Comparison of ENCODE assay signal across 11 cellular contexts in the genomic region with DNA sequence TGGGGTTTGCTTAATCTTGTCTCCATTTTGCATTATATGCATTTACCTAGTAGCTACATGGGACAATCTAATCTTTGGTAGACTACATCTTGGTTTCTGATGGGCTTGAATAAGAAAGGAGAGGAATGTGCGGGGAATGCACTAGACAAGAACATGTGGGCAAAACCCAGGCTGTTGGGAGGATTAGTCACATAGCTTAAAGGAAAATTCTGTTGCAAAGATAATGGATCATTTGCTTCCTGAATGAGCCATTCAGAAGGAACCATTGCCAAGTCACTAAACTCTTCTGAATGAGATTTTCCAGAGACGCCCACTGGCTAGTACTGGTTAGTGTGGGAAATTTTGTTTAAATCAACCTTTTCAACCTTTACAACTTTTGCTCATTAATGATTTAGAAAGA.
DNase-seq lines count a peak whose midpoint lies in the region; ATAC-seq and TF ChIP-seq lines count a peak whose summit lies in the region.
"Had no signal": no experiment of that assay in that cellular context is flagged by ENCODE, and none has a peak within 500 bp of the region (broad histone marks: within the 10 kb centered on the region; RNA-seq: fewer than 3 reads in every experiment).

No MANE protein-coding gene starts in this region.

- no peaks in the 10 kb centered on the region for H3K36me3 Mint-ChIP-seq in nephron progenitor cell (ENCODE audit: low read depth)
- H3K36me3 Mint-ChIP-seq: stimulated activated effector memory CD8-positive, alpha-beta T cell treated with anti-CD3 and anti-CD28 coated beads, Interleukin-12 subunit alpha, Interleukin-12 subunit beta, amount 100 ng/mL, for 72 hours had no signal

- no peak for TF ChIP-seq CTCF in epithelial cell of esophagus (IDR thresholded peaks at IDR 0.05; ENCODE audit: insufficient read depth, low read depth, low read length, missing control alignments)
- TF ChIP-seq CTCF in nephron progenitor cell (IDR thresholded peaks at IDR 0.05) = no peak
- no peak for TF ChIP-seq CTCF in right atrium auricular region (IDR thresholded peaks at IDR 0.05)
- TF ChIP-seq CTCF in psoas muscle (IDR thresholded peaks at IDR 0.05) = no peak
- TF ChIP-seq CTCF in BE2C (IDR thresholded peaks at IDR 0.05; ENCODE audit: low read depth, low read length) = no peak

- WGBS in psoas muscle, 3 donors = 77 to 82% (median 77%) methylated on average over 2 of the region's 2 CpGs

- H3K4me1 Mint-ChIP-seq in nephron progenitor cell = peaks cover 49% of the 10 kb centered on the region
- H3K4me1 Mint-ChIP-seq: stimulated activated effector memory CD8-positive, alpha-beta T cell treated with anti-CD3 and anti-CD28 coated beads, Interleukin-12 subunit alpha, Interleukin-12 subunit beta, amount 100 ng/mL, for 72 hours had no signal

- H3K9me3 ChIP-seq in right atrium auricular region (no peaks in the 10 kb centered on the region), psoas muscle (no peaks in the 10 kb centered on the region), BE2C (no peaks in the 10 kb centered on the region)

- H3K4me3 ChIP-seq in epithelial cell of esophagus (ENCODE audit: low read length) (no peak overlapping the region), right atrium auricular region (no peak overlapping the region), psoas muscle (no peak overlapping the region), BE2C (ENCODE audit: low read depth, low read length) (no peak overlapping the region)

- H3K27me3 Mint-ChIP-seq in nephron progenitor cell (ENCODE audit: low read depth, poor library complexity) = no peaks in the 10 kb centered on the region

- ATAC-seq in psoas muscle = no peak
- ATAC-seq in HG02798 (IDR thresholded peaks at IDR 0.05; ENCODE audit: poor library complexity, unreplicated experiment) = no peak
- ATAC-seq: stimulated activated effector memory CD8-positive, alpha-beta T cell treated with anti-CD3 and anti-CD28 coated beads, Interleukin-12 subunit alpha, Interleukin-12 subunit beta, amount 100 ng/mL, for 72 hours had no signal

- no peak overlapping the region for H3K4me3 Mint-ChIP-seq in nephron progenitor cell
- H3K4me3 Mint-ChIP-seq: stimulated activated effector memory CD8-positive, alpha-beta T cell treated with anti-CD3 and anti-CD28 coated beads, Interleukin-12 subunit alpha, Interleukin-12 subunit beta, amount 100 ng/mL, for 72 hours had no signal

- no peak overlapping the region for H3K27ac ChIP-seq in right atrium auricular region
- no peak overlapping the region for H3K27ac ChIP-seq in psoas muscle

- intact Hi-C loops in psoas muscle (cut with DNase I) = loop anchor here in 1 of 2 donors (5.0 kb wide), 1 partner anchor 82 kb away; no protein-coding TSS in a partner anchor

- H3K4me1 ChIP-seq in right atrium auricular region (peaks cover 0 to 20% of the 10 kb centered on the region in 2 donors), psoas muscle (peaks cover 43% of the 10 kb centered on the region), BE2C (no peaks in the 10 kb centered on the region)

- no peaks in the 10 kb centered on the region for H3K9me3 Mint-ChIP-seq in nephron progenitor cell
- H3K9me3 Mint-ChIP-seq: stimulated activated effector memory CD8-positive, alpha-beta T cell treated with anti-CD3 and anti-CD28 coated beads, Interleukin-12 subunit alpha, Interleukin-12 subunit beta, amount 100 ng/mL, for 72 hours had no signal

- H3K27me3 ChIP-seq in right atrium auricular region (no peaks in the 10 kb centered on the region), psoas muscle (ENCODE audit: insufficient read depth in 3 of 3, low read length in 2 of 3) (no peaks in the 10 kb centered on the region), BE2C (no peaks in the 10 kb centered on the region)

- DNase-seq in Daoy (ENCODE audit: low read depth) (peak; percentile 81), epithelial cell of esophagus (ENCODE audit: low read depth) (peak; percentile 93), nephron progenitor cell (no peak), right atrium auricular region (ENCODE audit: low spot score) (no peak), psoas muscle (no peak), BE2C (no peak)
- DNase-seq: Calu3, cerebellar nuclear complex had no signal

- no peaks in the 10 kb centered on the region for H3K36me3 ChIP-seq in right atrium auricular region
- H3K36me3 ChIP-seq in psoas muscle (ENCODE audit: insufficient read depth in 1 of 2, low read depth in 1 of 2) = peaks cover 0 to 9% of the 10 kb centered on the region in 2 donors
- no peaks in the 10 kb centered on the region for H3K36me3 ChIP-seq in BE2C

- peak overlapping the region; percentile 33 for H3K27ac Mint-ChIP-seq in nephron progenitor cell
- H3K27ac Mint-ChIP-seq: stimulated activated effector memory CD8-positive, alpha-beta T cell treated with anti-CD3 and anti-CD28 coated beads, Interleukin-12 subunit alpha, Interleukin-12 subunit beta, amount 100 ng/mL, for 72 hours had no signal

TF ChIP-seq in PFSK-1, 5 proteins besides CTCF, POLR2A, EP300 and RAD21:
- TF ChIP-seq FOXP2 (optimal IDR thresholded peaks at IDR 0.05; ENCODE audit: borderline replicate concordance, extremely low read depth, extremely low read length, insufficient read depth) (no peak), SIN3A (IDR thresholded peaks at IDR 0.05; ENCODE audit: borderline replicate concordance, insufficient read depth, low read length) (peak; percentile 71; the same call in 1 of the 2 replicates), POLR2AphosphoS5 (IDR thresholded peaks at IDR 0.05; ENCODE audit: low read depth, low read length) (peak; percentile 52; the same call in 1 of the 2 replicates), TAF1 (IDR thresholded peaks at IDR 0.05; ENCODE audit: borderline replicate concordance, insufficient read depth, low read length) (peak; percentile 50; the same call in 1 of the 2 replicates)

Comparison
In these comparisons a context has a peak if more than half of its experiments do, and no peak if none do; other contexts are left out.
1. DNase-seq: peak in Daoy (single experiment) and epithelial cell of esophagus (single experiment); none in nephron progenitor cell (single experiment), right atrium auricular region (single experiment), psoas muscle (0 of 2) and BE2C (single experiment).